ENCODE assay signal across 1 cellular context in genomic region chr9:112282841-112283240, GRCh38.
TF ChIP-seq lines count a peak whose summit lies in the region.

No MANE protein-coding gene starts in this region.

TF ChIP-seq in K562, 482 proteins besides CTCF, POLR2A, EP300 and RAD21:
- 0 out of 2 replicates have a peak, but pooled peaks have one; percentile 24 for TF ChIP-seq CHAMP1 (IDR thresholded peaks at IDR 0.05)
- TF ChIP-seq CC2D1A (IDR thresholded peaks at IDR 0.05) = 0 out of 2 replicates have a peak, but pooled peaks have one; percentile 13
